In genomic region chr3:31945738-31946052, GRCh38 we compare ENCODE assay signal across 1 cellular context.
TF ChIP-seq lines count a peak whose summit lies in the region.

No MANE protein-coding gene starts in this region.

TF ChIP-seq in HepG2, 621 proteins besides CTCF, POLR2A, EP300 and RAD21:
- TF ChIP-seq NCOA5 (CRISPR knock-in tag; IDR thresholded peaks at IDR 0.05) (no peak), ZNF337 (CRISPR knock-in tag; IDR thresholded peaks at IDR 0.05; ENCODE audit: borderline replicate concordance, low read depth) (no peak), TMF1 (CRISPR knock-in tag; IDR thresholded peaks at IDR 0.05; ENCODE audit: low read depth) (no peak), ZNF263 (CRISPR knock-in tag; IDR thresholded peaks at IDR 0.05) (no peak), GFI1 (CRISPR knock-in tag; IDR thresholded peaks at IDR 0.05; ENCODE audit: borderline replicate concordance) (no peak), GZF1 (CRISPR knock-in tag; IDR thresholded peaks at IDR 0.05) (no peak), RFX5 (IDR thresholded peaks at IDR 0.05; ENCODE audit: low read depth, low read length) (no peak), NFE2L1 (CRISPR knock-in tag; IDR thresholded peaks at IDR 0.05; ENCODE audit: borderline replicate concordance) (no peak)
- TF ChIP-seq, protein P1, sequence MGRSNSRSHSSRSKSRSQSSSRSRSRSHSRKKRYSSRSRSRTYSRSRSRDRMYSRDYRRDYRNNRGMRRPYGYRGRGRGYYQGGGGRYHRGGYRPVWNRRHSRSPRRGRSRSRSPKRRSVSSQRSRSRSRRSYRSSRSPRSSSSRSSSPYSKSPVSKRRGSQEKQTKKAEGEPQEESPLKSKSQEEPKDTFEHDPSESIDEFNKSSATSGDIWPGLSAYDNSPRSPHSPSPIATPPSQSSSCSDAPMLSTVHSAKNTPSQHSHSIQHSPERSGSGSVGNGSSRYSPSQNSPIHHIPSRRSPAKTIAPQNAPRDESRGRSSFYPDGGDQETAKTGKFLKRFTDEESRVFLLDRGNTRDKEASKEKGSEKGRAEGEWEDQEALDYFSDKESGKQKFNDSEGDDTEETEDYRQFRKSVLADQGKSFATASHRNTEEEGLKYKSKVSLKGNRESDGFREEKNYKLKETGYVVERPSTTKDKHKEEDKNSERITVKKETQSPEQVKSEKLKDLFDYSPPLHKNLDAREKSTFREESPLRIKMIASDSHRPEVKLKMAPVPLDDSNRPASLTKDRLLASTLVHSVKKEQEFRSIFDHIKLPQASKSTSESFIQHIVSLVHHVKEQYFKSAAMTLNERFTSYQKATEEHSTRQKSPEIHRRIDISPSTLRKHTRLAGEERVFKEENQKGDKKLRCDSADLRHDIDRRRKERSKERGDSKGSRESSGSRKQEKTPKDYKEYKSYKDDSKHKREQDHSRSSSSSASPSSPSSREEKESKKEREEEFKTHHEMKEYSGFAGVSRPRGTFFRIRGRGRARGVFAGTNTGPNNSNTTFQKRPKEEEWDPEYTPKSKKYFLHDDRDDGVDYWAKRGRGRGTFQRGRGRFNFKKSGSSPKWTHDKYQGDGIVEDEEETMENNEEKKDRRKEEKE (IDR thresholded peaks at IDR 0.05), result no peak
